Comparison of ENCODE assay signal across 2 cellular contexts in genomic region chr11:8222820-8223512, GRCh38.
TF ChIP-seq lines count a peak whose summit lies in the region.

No MANE protein-coding gene starts in this region.

TF ChIP-seq in HEK293, 187 proteins besides CTCF, POLR2A, EP300 and RAD21:
- TF ChIP-seq ZFHX2 (tag by site-specific recombination; conservative IDR thresholded peaks at IDR 0.05) (peak; percentile 45), ZNF449 (tag by site-specific recombination; IDR thresholded peaks at IDR 0.05) (0 out of 2 replicates have a peak, but pooled peaks have one; percentile 17), EGR2 (tag by site-specific recombination; IDR thresholded peaks at IDR 0.05; ENCODE audit: low read depth) (peak; percentile 33; the same call in 1 of the 2 replicates), ZNF266 (tag by site-specific recombination; IDR thresholded peaks at IDR 0.05; ENCODE audit: low read depth) (no peak), ZNF843 (tag by site-specific recombination; IDR thresholded peaks at IDR 0.05) (no peak), ZBTB10 (tag by site-specific recombination; IDR thresholded peaks at IDR 0.05) (no peak), ZNF747 (tag by site-specific recombination; IDR thresholded peaks at IDR 0.05) (no peak)

TF ChIP-seq in HepG2, 621 proteins besides CTCF, POLR2A, EP300 and RAD21:
- no peak for TF ChIP-seq MYNN (CRISPR knock-in tag; IDR thresholded peaks at IDR 0.05; ENCODE audit: low read depth)
- TF ChIP-seq GRHL1 (CRISPR knock-in tag; conservative IDR thresholded peaks at IDR 0.05): no peak
- no peak for TF ChIP-seq CCAR2 (optimal IDR thresholded peaks at IDR 0.05; ENCODE audit: low read depth, low read length)
- TF ChIP-seq MEIS2 (CRISPR knock-in tag; IDR thresholded peaks at IDR 0.05): no peak
- no peak for TF ChIP-seq FUBP1 (CRISPR knock-in tag; IDR thresholded peaks at IDR 0.05; ENCODE audit: borderline replicate concordance)
- TF ChIP-seq AKAP8 (CRISPR knock-in tag; IDR thresholded peaks at IDR 0.05): no peak
- no peak for TF ChIP-seq ZNF609 (CRISPR knock-in tag; IDR thresholded peaks at IDR 0.05; ENCODE audit: borderline replicate concordance)
- no peak for TF ChIP-seq ZNF597 (CRISPR knock-in tag; IDR thresholded peaks at IDR 0.05)
- no peak for TF ChIP-seq ZMAT3 (CRISPR knock-in tag; conservative IDR thresholded peaks at IDR 0.05)
- TF ChIP-seq ZNF549 (CRISPR knock-in tag; IDR thresholded peaks at IDR 0.05): no peak
- no peak for TF ChIP-seq ZNF691 (CRISPR knock-in tag; IDR thresholded peaks at IDR 0.05; ENCODE audit: borderline replicate concordance, low read depth)
- TF ChIP-seq ZFP41 (CRISPR knock-in tag; IDR thresholded peaks at IDR 0.05; ENCODE audit: borderline replicate concordance): no peak
- TF ChIP-seq ZNF878 (CRISPR knock-in tag; IDR thresholded peaks at IDR 0.05): no peak
- TF ChIP-seq ZKSCAN1 (IDR thresholded peaks at IDR 0.05; ENCODE audit: low read length): no peak
- no peak for TF ChIP-seq MAZ (IDR thresholded peaks at IDR 0.05; ENCODE audit: borderline replicate concordance, low read depth, low read length)
- no peak for TF ChIP-seq MAZ (CRISPR knock-in tag; IDR thresholded peaks at IDR 0.05; ENCODE audit: low read depth)
- TF ChIP-seq ZBTB49 (CRISPR knock-in tag; IDR thresholded peaks at IDR 0.05; ENCODE audit: borderline replicate concordance): no peak
- no peak for TF ChIP-seq NBN (conservative IDR thresholded peaks at IDR 0.05)
- TF ChIP-seq MATR3 (CRISPR knock-in tag; IDR thresholded peaks at IDR 0.05): no peak
- TF ChIP-seq FOXJ3 (CRISPR knock-in tag; IDR thresholded peaks at IDR 0.05; ENCODE audit: borderline replicate concordance): no peak
